ENCODE assay signal across 13 cellular contexts in the genomic region with DNA sequence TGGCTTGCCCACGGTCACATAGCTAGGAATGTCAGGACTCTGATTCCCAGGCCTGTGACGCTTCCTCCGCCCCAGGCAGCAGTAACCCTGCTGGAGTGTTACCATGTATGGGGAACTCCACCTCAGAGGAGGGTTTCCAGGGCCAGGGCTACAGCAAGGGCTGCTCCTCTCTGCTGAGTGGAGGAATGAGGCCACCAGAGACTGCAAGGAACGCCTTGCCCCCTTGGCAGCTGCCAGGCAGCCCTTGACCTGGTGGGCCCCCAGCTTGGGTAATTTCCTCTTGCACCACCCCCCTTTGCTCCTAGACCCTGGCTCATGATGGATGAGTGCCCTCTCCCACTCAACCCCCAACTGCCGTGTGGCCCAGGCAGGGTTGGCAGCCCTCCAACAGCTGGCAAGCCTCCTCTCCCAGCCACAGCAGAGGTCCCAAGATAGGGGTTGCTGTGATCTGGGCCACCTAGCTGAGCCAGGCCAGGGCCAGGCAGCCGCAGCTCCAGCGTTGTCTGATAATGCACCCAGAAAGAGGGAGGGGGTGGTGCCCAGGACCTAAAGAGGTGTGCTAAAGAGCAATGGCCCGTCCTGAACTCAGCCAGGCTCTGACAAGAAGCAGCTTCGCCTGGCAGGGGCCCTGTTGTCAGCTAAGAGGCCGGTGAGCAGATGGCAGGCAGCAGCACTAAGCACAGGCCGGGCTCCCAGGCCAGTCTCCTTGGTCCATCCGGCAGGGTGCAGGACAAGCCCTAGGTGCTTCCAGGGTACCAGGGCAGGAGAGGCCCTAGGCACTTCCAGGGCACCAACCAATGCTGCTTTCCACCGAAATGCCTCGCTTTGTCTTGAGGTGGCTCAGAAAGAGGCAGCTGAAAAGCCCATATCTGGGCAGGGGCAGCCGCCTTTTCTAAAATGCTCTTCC. TPM values are rescaled to one million over a fixed set of nuclear protein-coding genes. Genes with fewer than 3 reads are reported as not detected.
DNase-seq lines count a peak whose midpoint lies in the region; ATAC-seq and TF ChIP-seq lines count a peak whose summit lies in the region.
"Had no signal": no experiment of that assay in that cellular context is flagged by ENCODE, and none has a peak within 500 bp of the region (broad histone marks: within the 10 kb centered on the region; RNA-seq: fewer than 3 reads in every experiment).

No MANE protein-coding gene starts in this region.

- intact Hi-C loops in CD14-positive monocyte (cut with micrococcal nuclease), result loop anchor here in 1 of 2 donors (10.0 kb wide), 1 partner anchor 46 kb away; no protein-coding TSS in a partner anchor
- intact Hi-C loops in ovary (cut with DNase I), result no loop called here

- H3K27me3 Mint-ChIP-seq in CD14-positive monocyte (ENCODE audit: low read depth in 3 of 3) (peaks cover 0 to 10% (median 4%) of the 10 kb centered on the region in 3 donors), endodermal cell (ENCODE audit: insufficient read depth) (no peaks in the 10 kb centered on the region)

- no peak overlapping the region for H3K9ac ChIP-seq in endodermal cell (ENCODE audit: extremely low read depth, low read length, poor library complexity, severe bottlenecking)

- DNase-seq in CD14-positive monocyte (ENCODE audit: low spot score) (no peak), Kasumi-1 (lab: John Stamatoyannopoulos, UW) (peak; percentile 30 to 33), endodermal cell (peak; percentile 67), ovary (no peak)
- DNase-seq in effector CD4-positive, alpha-beta T cell, result no peak
- no peak for DNase-seq in activated CD4-positive, alpha-beta T cell treated with anti-CD3 and anti-CD28 coated beads for 1 hour
- DNase-seq: activated T-cell treated with anti-CD3 and anti-CD28 coated beads, Interleukin-2, amount 50 U/mL, for 4 hours; CD4-positive, CD25-positive, alpha-beta regulatory T cell; erythroblast had no signal

- H3K36me3 Mint-ChIP-seq in CD14-positive monocyte (peaks cover 0 to 3% of the 10 kb centered on the region in 2 donors), endodermal cell (ENCODE audit: low read depth) (no peaks in the 10 kb centered on the region)
- H3K36me3 Mint-ChIP-seq: CD4-positive, CD25-positive, alpha-beta regulatory T cell had no signal

- H3K36me3 ChIP-seq in endodermal cell (ENCODE audit: control insufficient read depth, insufficient read depth, low read length) (no peaks in the 10 kb centered on the region), mesodermal cell (ENCODE audit: control insufficient read depth, insufficient read depth, low read length) (no peaks in the 10 kb centered on the region), ovary (no peaks in the 10 kb centered on the region)

- WGBS in endodermal cell (ENCODE audit: insufficient coverage in 1 of 2, insufficient read length in 1 of 2), 2 experiments, result 80 to 82% methylated on average over 6 to 15 of the region's 15 CpGs
- 76 to 79% methylated on average over 11 to 15 of the region's 15 CpGs for WGBS in mesodermal cell (ENCODE audit: insufficient coverage in 2 of 2), 2 experiments
- WGBS in ovary, 3 donors, result 62 to 66% (median 63%) methylated on average over 14 to 15 of the region's 15 CpGs

- H3K27ac Mint-ChIP-seq in CD14-positive monocyte (peak overlapping the region in 4 of 7 donors; percentile 42 to 63 (median 54)), endodermal cell (no peak overlapping the region)
- H3K27ac Mint-ChIP-seq: CD4-positive, CD25-positive, alpha-beta regulatory T cell had no signal

- H3K9me3 Mint-ChIP-seq in CD14-positive monocyte, result peaks cover 0 to 6% (median 2%) of the 10 kb centered on the region in 7 donors
- H3K9me3 Mint-ChIP-seq in endodermal cell, result no peaks in the 10 kb centered on the region
- H3K9me3 Mint-ChIP-seq: activated T-cell treated with anti-CD3 and anti-CD28 coated beads, Interleukin-2, amount 50 U/mL, for 4 hours had no signal

- peak overlapping the region; percentile 44 for H3K27ac ChIP-seq in endodermal cell (ENCODE audit: low read depth, low read length)
- H3K27ac ChIP-seq in mesodermal cell (ENCODE audit: low read depth, low read length, severe bottlenecking), result peak overlapping the region; percentile 78
- H3K27ac ChIP-seq in ovary, result no peak overlapping the region

- H3K4me1 Mint-ChIP-seq in CD14-positive monocyte (peaks cover 49% of the 10 kb centered on the region), endodermal cell (peaks cover 4% of the 10 kb centered on the region)
- H3K4me1 Mint-ChIP-seq: CD4-positive, CD25-positive, alpha-beta regulatory T cell had no signal

- no peak overlapping the region for H3K4me3 ChIP-seq in endodermal cell (ENCODE audit: low read length)
- H3K4me3 ChIP-seq in mesodermal cell (ENCODE audit: extremely low read depth, insufficient read depth, low read length, poor library complexity, severe bottlenecking), result no peak overlapping the region
- H3K4me3 ChIP-seq in ovary, result no peak overlapping the region

- H3K27me3 ChIP-seq in endodermal cell (ENCODE audit: control insufficient read depth, insufficient read depth, low read length, poor library complexity, severe bottlenecking), result no peaks in the 10 kb centered on the region
- no peaks in the 10 kb centered on the region for H3K27me3 ChIP-seq in ovary

- TF ChIP-seq CTCF in CD14-positive monocyte (IDR thresholded peaks at IDR 0.05), result no peak
- no peak for TF ChIP-seq CTCF in endodermal cell (conservative IDR thresholded peaks at IDR 0.05)
- no peak for TF ChIP-seq CTCF in ovary (IDR thresholded peaks at IDR 0.05)

- H3K4me3 Mint-ChIP-seq in CD14-positive monocyte, result no peak overlapping the region
- H3K4me3 Mint-ChIP-seq in endodermal cell, result no peak overlapping the region
- H3K4me3 Mint-ChIP-seq: activated T-cell treated with anti-CD3 and anti-CD28 coated beads, Interleukin-2, amount 50 U/mL, for 4 hours; CD4-positive, CD25-positive, alpha-beta regulatory T cell had no signal

- no peak for ATAC-seq in GM18870 (IDR thresholded peaks at IDR 0.05; ENCODE audit: unreplicated experiment)

- H3K9me3 ChIP-seq in endodermal cell (ENCODE audit: control insufficient read depth, low read length) (no peaks in the 10 kb centered on the region), mesodermal cell (ENCODE audit: control insufficient read depth, low read length) (no peaks in the 10 kb centered on the region), ovary (no peaks in the 10 kb centered on the region)

- no peak for TF ChIP-seq EP300 in ovary (IDR thresholded peaks at IDR 0.05)

- no peaks in the 10 kb centered on the region for H3K4me1 ChIP-seq in endodermal cell (ENCODE audit: control insufficient read depth, insufficient read depth, low read length)
- peaks cover 5% of the 10 kb centered on the region for H3K4me1 ChIP-seq in mesodermal cell (ENCODE audit: control insufficient read depth, insufficient read depth, low read length, poor library complexity, severe bottlenecking)
- no peaks in the 10 kb centered on the region for H3K4me1 ChIP-seq in ovary (ENCODE audit: insufficient read depth)

- no peak for TF ChIP-seq POLR2A in ovary (IDR thresholded peaks at IDR 0.05)

RNA-seq across cellular contexts. Expression of a gene that starts 35.4 kb away (rescaled TPM):
- polyA plus RNA-seq in CD14-positive monocyte, result not detected
- total RNA-seq in endodermal cell, result not detected
- 0.82 TPM for polyA plus RNA-seq in endodermal cell (2013, experiment 1 of 2)
- 0.17 TPM for polyA plus RNA-seq in endodermal cell (2013, experiment 2 of 2)
- not detected for polyA plus RNA-seq in mesodermal cell (2013, experiment 1 of 2)
- not detected for polyA plus RNA-seq in mesodermal cell (2013, experiment 2 of 2)
- not detected for total RNA-seq in ovary
- not detected for polyA plus RNA-seq in ovary
- total RNA-seq: activated T-cell treated with anti-CD3 and anti-CD28 coated beads, Interleukin-2, amount 50 U/mL, for 4 hours; CD4-positive, CD25-positive, alpha-beta regulatory T cell had no signal
- polyA plus RNA-seq: CD4-positive, CD25-positive, alpha-beta regulatory T cell; keratinocyte; neural cell had no signal

Comparison
In these comparisons a context has a peak if more than half of its experiments do, and no peak if none do; other contexts are left out.
1. DNase-seq: peak in Kasumi-1 (2 of 2) and endodermal cell (single experiment); none in CD14-positive monocyte (single experiment), effector CD4-positive, alpha-beta T cell (single experiment), ovary (0 of 5) and activated CD4-positive, alpha-beta T cell treated with anti-CD3 and anti-CD28 coated beads for 1 hour (single experiment).
2. H3K27ac ChIP-seq: peak in endodermal cell (single experiment) and mesodermal cell (single experiment); none in ovary (0 of 2).